Comparison of ENCODE assay signal across 8 cellular contexts in the genomic region with DNA sequence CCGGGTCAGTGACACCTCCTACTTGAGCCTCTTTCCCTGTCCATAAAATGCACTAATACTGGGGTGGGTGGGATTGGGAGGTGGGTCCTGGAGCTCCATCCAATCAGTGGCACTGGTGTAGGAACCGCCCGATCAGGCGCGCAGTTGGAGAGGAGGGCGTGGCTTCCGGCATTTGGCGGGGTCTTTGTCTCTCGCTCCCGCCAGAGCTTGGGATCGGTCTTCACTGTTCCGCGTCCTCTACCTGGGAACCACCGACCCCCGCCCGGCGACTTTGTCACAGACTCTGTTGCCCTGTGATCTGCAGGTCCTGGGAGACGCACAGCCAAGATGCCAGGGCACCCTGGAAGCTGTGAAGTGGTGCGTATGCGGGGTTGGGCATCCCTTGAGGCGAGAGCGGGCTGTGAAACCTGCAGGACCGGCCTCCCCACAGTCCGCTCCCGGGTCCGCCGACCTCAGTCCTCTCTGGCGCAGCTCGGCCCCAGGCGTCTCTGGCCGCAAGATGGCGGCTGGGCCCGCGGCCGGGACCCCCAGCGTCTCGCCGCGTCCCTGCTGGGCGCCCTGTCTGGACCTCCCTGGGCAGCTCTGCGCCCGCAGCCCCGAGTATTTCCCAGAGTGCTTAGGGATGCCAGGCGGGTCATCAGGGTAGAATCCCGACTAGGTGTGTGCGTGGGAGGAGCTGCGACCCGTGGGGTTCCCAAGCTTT. TPM values are rescaled to one million over a fixed set of nuclear protein-coding genes. Genes with fewer than 3 reads are reported as not detected.
A peak's percentile ranks its signal among the peaks of the same experiment; 100 is the strongest.
DNase-seq lines count a peak whose midpoint lies in the region; ATAC-seq and TF ChIP-seq lines count a peak whose summit lies in the region.

No MANE protein-coding gene starts in this region.

- TF ChIP-seq CTCF in BJ (IDR thresholded peaks at IDR 0.05; ENCODE audit: insufficient read depth, low read depth, low read length) (no peak), brain (conservative IDR thresholded peaks at IDR 0.05) (no peak)

- H3K36me3 Mint-ChIP-seq in brain: peaks cover 40% of the 10 kb centered on the region

- peak overlapping the region; percentile 49 to 97 (median 90) for H3K27ac Mint-ChIP-seq in brain

- H3K4me1 Mint-ChIP-seq in brain: peaks cover 28% of the 10 kb centered on the region

- peak overlapping the region; percentile 68 for H3K4me3 ChIP-seq in BJ (ENCODE audit: low read depth, low read length)
- peak overlapping the region; percentile 100 for H3K4me3 ChIP-seq in iPS-18c (ENCODE audit: insufficient read depth, low read depth, low read length)
- H3K4me3 ChIP-seq in skeletal muscle cell (ENCODE audit: low read depth, low read length): peak overlapping the region; percentile 92

- CTCF ChIA-PET in BJ (lab: Yijun Ruan, JAX): no interaction called here

- H3K9me3 Mint-ChIP-seq in brain: peaks cover 4 to 63% (median 27%) of the 10 kb centered on the region in 5 experiments

- no peak for DNase-seq in BJ (ENCODE audit: low read depth)
- peak; percentile 88 for DNase-seq in NCI-H2227 (lab: John Stamatoyannopoulos, UW; ENCODE audit: unreplicated experiment)
- DNase-seq in skeletal muscle cell (ENCODE audit: low read depth): peak; percentile 33

- no peaks in the 10 kb centered on the region for H3K9me3 ChIP-seq in iPS-18c (ENCODE audit: control insufficient read depth, insufficient read depth, low read length)

- no peaks in the 10 kb centered on the region for H3K36me3 ChIP-seq in BJ (ENCODE audit: control insufficient read depth, insufficient read depth, low read length)

- H3K27me3 ChIP-seq in BJ (ENCODE audit: control insufficient read depth, insufficient read depth, low read length): no peaks in the 10 kb centered on the region

- POLR2A ChIA-PET in BJ (lab: Charles Lee): no interaction called here

- H3K27me3 Mint-ChIP-seq in brain: peaks cover 3% of the 10 kb centered on the region

- ATAC-seq in GM21825 (IDR thresholded peaks at IDR 0.05; ENCODE audit: unreplicated experiment): peak; percentile 70
- ATAC-seq in GM21381 (IDR thresholded peaks at IDR 0.05; ENCODE audit: unreplicated experiment): no peak
- ATAC-seq in HG02970 (IDR thresholded peaks at IDR 0.05; ENCODE audit: low FRiP score, unreplicated experiment): no peak

- peak overlapping the region; percentile 88 to 96 (median 92) for H3K4me3 Mint-ChIP-seq in brain

RNA-seq across cellular contexts. Expression of a gene that starts 41.6 kb away (rescaled TPM):
- polyA plus RNA-seq in BJ (2011; rRNA removed): 0.27 and 0.37 TPM in 2 replicates
- polyA minus RNA-seq in BJ (2011; rRNA and poly(A)+ RNA removed): 0.43 TPM in 1 of 2 replicates, not detected in the other
- 1.2 TPM for polyA plus RNA-seq in brain (ENCODE audit: insufficient read depth, low read depth, low replicate concordance)
